2 cellular contexts compared by ENCODE assay signal in genomic region chr5:172656496-172656895, GRCh38. TPM values are rescaled to one million over a fixed set of nuclear protein-coding genes. Genes with fewer than 3 reads are reported as not detected.
"Had no signal": no experiment of that assay in that cellular context is flagged by ENCODE, and none has a peak within 500 bp of the region (broad histone marks: within the 10 kb centered on the region; RNA-seq: fewer than 3 reads in every experiment).

No MANE protein-coding gene starts in this region.

RNA-seq across cellular contexts. Expression of gene NEURL1B, which starts 15.4 kb away (rescaled TPM):
- polyA plus RNA-seq: IgD-negative memory B cell, K562 had no signal
